Comparison of ENCODE assay signal across 10 cellular contexts in the genomic region with DNA sequence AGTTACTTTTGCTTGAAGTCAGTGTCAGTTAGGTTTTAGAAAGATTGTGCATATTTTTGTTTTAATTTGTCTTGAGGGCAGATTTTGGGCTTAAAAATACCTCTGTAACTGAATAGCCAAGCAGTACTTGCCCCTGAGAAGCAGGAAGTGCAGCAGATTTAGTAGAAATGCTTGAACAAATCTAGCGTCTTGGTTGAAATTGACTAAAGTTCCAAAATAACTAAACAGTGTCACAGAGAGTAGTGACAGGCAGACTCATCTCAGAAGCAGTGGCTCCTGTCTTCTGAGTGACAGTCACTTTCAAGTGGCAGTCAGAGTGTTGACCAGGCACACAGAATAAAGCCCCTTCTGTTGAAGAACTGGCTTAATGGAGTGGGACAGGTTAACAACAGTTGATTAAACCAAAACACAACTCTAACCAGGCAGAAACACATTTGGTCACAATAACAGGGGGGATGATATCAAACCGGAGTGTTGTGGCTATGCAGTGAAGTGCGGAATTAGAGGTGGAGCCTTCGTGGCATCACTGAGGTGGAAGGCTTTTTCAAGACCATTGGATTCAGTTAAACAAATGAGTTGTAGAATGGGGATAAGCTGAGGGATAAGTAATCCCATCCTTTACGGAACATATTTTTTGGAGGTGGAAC. TPM values are rescaled to one million over a fixed set of nuclear protein-coding genes. Genes with fewer than 3 reads are reported as not detected.
DNase-seq lines count a peak whose midpoint lies in the region; ATAC-seq, FAIRE-seq and TF ChIP-seq lines count a peak whose summit lies in the region.
"Had no signal": no experiment of that assay in that cellular context is flagged by ENCODE, and none has a peak within 500 bp of the region (broad histone marks: within the 10 kb centered on the region; RNA-seq: fewer than 3 reads in every experiment).

No MANE protein-coding gene starts in this region.

- FAIRE-seq in RCC 7860 (lab: Jason Lieb, UNC): no peak

- H3K27me3 Mint-ChIP-seq in GM23338 (ENCODE audit: insufficient read depth, low read depth, poor library complexity) (peaks cover 9% of the 10 kb centered on the region), nephron (ENCODE audit: low read depth) (no peaks in the 10 kb centered on the region)

- peaks cover 100% of the 10 kb centered on the region for H3K79me2 ChIP-seq in GM23338 (replicated peaks; ENCODE audit: insufficient read depth)

- no peak overlapping the region; the same call in 2 of the 3 replicates for H3K4me3 Mint-ChIP-seq in GM23338
- no peak overlapping the region for H3K4me3 Mint-ChIP-seq in nephron
- H3K4me3 Mint-ChIP-seq: activated naive CD8-positive, alpha-beta T cell treated with anti-CD3 and anti-CD28 coated beads, Interleukin-2, amount 10 ng/mL, durations not matched to agents 7 days and 5 days had no signal

- peaks cover 76% of the 10 kb centered on the region for H3K4me1 ChIP-seq in GM23338 (ENCODE audit: insufficient read depth)

- peaks cover 21% of the 10 kb centered on the region for H4K20me1 ChIP-seq in GM23338 (replicated peaks; ENCODE audit: insufficient read depth)

- no peaks in the 10 kb centered on the region for H3K36me3 Mint-ChIP-seq in GM23338 (ENCODE audit: low read depth)
- H3K36me3 Mint-ChIP-seq in nephron (ENCODE audit: low read depth): no peaks in the 10 kb centered on the region

- H3K4me1 Mint-ChIP-seq in GM23338 (peaks cover 76% of the 10 kb centered on the region), nephron (peaks cover 74% of the 10 kb centered on the region)

- H3K9me2 ChIP-seq in GM23338 (ENCODE audit: insufficient read depth): no peaks in the 10 kb centered on the region

- H3F3A ChIP-seq in GM23338 (replicated peaks; ENCODE audit: low read depth): no peaks in the 10 kb centered on the region

- DNase-seq in GM23338 (ENCODE audit: low spot score) (no peak), activated T-cell treated with anti-CD3 and anti-CD28 coated beads for 4 hours (no peak), MV-4-11 (lab: John Stamatoyannopoulos, UW) (no peak), RCC 7860 (ENCODE audit: low spot score) (no peak), NCI-H1105 treated with DMSO at 0.1 percent for 48 hours (lab: John Stamatoyannopoulos, UW) (no peak)
- DNase-seq: activated naive CD8-positive, alpha-beta T cell treated with anti-CD3 and anti-CD28 coated beads, Interleukin-2, amount 10 ng/mL, durations not matched to agents 7 days and 5 days; upper lobe of right lung had no signal

- H3K36me3 ChIP-seq in GM23338 (ENCODE audit: insufficient read depth): no peaks in the 10 kb centered on the region
- H3K36me3 ChIP-seq: upper lobe of right lung had no signal

- H3K27me3 ChIP-seq in GM23338 (ENCODE audit: insufficient read depth): no peaks in the 10 kb centered on the region
- H3K27me3 ChIP-seq: upper lobe of right lung had no signal

- peak overlapping the region; percentile 27; the same call in 1 of the 2 replicates for H3K4me2 ChIP-seq in GM23338

- H3K27ac Mint-ChIP-seq in GM23338 (peak overlapping the region; percentile 86), nephron (peak overlapping the region; percentile 41 to 73 (median 45))
- H3K27ac Mint-ChIP-seq: activated naive CD8-positive, alpha-beta T cell treated with anti-CD3 and anti-CD28 coated beads, Interleukin-2, amount 10 ng/mL, durations not matched to agents 7 days and 5 days had no signal

- H3K9me3 Mint-ChIP-seq in GM23338: no peaks in the 10 kb centered on the region
- no peaks in the 10 kb centered on the region for H3K9me3 Mint-ChIP-seq in nephron
- H3K9me3 Mint-ChIP-seq: activated naive CD8-positive, alpha-beta T cell treated with anti-CD3 and anti-CD28 coated beads, Interleukin-2, amount 10 ng/mL, durations not matched to agents 7 days and 5 days had no signal

- TF ChIP-seq CTCF in GM23338 (conservative IDR thresholded peaks at IDR 0.05; ENCODE audit: low read depth in 2 of 2) (no peak), nephron (IDR thresholded peaks at IDR 0.05; ENCODE audit: unreplicated experiment in 3 of 3) (no peak)

- ATAC-seq in GM18870 (IDR thresholded peaks at IDR 0.05; ENCODE audit: unreplicated experiment) (peak; percentile 40), GM23338 (no peak), HG03571 (IDR thresholded peaks at IDR 0.05; ENCODE audit: unreplicated experiment) (peak; percentile 43)

- H3K4me3 ChIP-seq in GM23338: no peak overlapping the region
- H3K4me3 ChIP-seq: upper lobe of right lung had no signal

- H2AFZ ChIP-seq in GM23338: no peak overlapping the region

- peak overlapping the region; percentile 5; the same call in 1 of the 2 replicates for H3K27ac ChIP-seq in GM23338 (ENCODE audit: low read depth)
- H3K27ac ChIP-seq: upper lobe of right lung had no signal

TF ChIP-seq in GM23338, 12 proteins besides CTCF, POLR2A, EP300 and RAD21 (continues in another document):
- TF ChIP-seq CREB1 (CRISPR knock-in tag; IDR thresholded peaks at IDR 0.05; ENCODE audit: low read depth) (no peak), POLR2AphosphoS5 (IDR thresholded peaks at IDR 0.05; ENCODE audit: low read depth) (no peak), EZH2 (IDR thresholded peaks at IDR 0.05; ENCODE audit: low read depth, unreplicated experiment) (no peak), STAT1 (IDR thresholded peaks at IDR 0.05; ENCODE audit: unreplicated experiment) (no peak)
- TF ChIP-seq, protein P1, sequence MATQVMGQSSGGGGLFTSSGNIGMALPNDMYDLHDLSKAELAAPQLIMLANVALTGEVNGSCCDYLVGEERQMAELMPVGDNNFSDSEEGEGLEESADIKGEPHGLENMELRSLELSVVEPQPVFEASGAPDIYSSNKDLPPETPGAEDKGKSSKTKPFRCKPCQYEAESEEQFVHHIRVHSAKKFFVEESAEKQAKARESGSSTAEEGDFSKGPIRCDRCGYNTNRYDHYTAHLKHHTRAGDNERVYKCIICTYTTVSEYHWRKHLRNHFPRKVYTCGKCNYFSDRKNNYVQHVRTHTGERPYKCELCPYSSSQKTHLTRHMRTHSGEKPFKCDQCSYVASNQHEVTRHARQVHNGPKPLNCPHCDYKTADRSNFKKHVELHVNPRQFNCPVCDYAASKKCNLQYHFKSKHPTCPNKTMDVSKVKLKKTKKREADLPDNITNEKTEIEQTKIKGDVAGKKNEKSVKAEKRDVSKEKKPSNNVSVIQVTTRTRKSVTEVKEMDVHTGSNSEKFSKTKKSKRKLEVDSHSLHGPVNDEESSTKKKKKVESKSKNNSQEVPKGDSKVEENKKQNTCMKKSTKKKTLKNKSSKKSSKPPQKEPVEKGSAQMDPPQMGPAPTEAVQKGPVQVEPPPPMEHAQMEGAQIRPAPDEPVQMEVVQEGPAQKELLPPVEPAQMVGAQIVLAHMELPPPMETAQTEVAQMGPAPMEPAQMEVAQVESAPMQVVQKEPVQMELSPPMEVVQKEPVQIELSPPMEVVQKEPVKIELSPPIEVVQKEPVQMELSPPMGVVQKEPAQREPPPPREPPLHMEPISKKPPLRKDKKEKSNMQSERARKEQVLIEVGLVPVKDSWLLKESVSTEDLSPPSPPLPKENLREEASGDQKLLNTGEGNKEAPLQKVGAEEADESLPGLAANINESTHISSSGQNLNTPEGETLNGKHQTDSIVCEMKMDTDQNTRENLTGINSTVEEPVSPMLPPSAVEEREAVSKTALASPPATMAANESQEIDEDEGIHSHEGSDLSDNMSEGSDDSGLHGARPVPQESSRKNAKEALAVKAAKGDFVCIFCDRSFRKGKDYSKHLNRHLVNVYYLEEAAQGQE (IDR thresholded peaks at IDR 0.05; ENCODE audit: unreplicated experiment): no peak

RNA-seq across cellular contexts. Expression of gene TRIO, which starts 29.1 kb away (rescaled TPM):
- 83.7 and 113 TPM in 2 replicates for total RNA-seq in GM23338 (2014; rRNA removed; shearing (Covaris generic))
- polyA plus RNA-seq in GM23338 (2016; fragmentation: Nextera tagmentation; extraction: Ambion mirVana): 13.8 and 14.9 TPM in 2 replicates
